Comparison of ENCODE assay signal across 2 cellular contexts in genomic region chr11:103703954-103704353, GRCh38.
TF ChIP-seq lines count a peak whose summit lies in the region.

No MANE protein-coding gene starts in this region.

TF ChIP-seq in HEK293, 187 proteins besides CTCF, POLR2A, EP300 and RAD21:
- TF ChIP-seq, protein P1, sequence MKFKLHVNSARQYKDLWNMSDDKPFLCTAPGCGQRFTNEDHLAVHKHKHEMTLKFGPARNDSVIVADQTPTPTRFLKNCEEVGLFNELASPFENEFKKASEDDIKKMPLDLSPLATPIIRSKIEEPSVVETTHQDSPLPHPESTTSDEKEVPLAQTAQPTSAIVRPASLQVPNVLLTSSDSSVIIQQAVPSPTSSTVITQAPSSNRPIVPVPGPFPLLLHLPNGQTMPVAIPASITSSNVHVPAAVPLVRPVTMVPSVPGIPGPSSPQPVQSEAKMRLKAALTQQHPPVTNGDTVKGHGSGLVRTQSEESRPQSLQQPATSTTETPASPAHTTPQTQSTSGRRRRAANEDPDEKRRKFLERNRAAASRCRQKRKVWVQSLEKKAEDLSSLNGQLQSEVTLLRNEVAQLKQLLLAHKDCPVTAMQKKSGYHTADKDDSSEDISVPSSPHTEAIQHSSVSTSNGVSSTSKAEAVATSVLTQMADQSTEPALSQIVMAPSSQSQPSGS (tag by site-specific recombination; IDR thresholded peaks at IDR 0.05; ENCODE audit: low read depth), result peak; percentile 59; the same call in 1 of the 2 replicates
- TF ChIP-seq ZBTB7A (tag by site-specific recombination; IDR thresholded peaks at IDR 0.05; ENCODE audit: low read depth), result no peak

TF ChIP-seq in IMR-90, 13 proteins besides CTCF, POLR2A, EP300 and RAD21 (continued from another document):
- TF ChIP-seq ELK1 (IDR thresholded peaks at IDR 0.05; ENCODE audit: borderline replicate concordance, low read depth, low read length), result no peak
- no peak for TF ChIP-seq BHLHE40 (IDR thresholded peaks at IDR 0.05; ENCODE audit: low read depth, low read length)
- no peak for TF ChIP-seq USF2 (IDR thresholded peaks at IDR 0.05; ENCODE audit: low read depth, low read length)
- no peak for TF ChIP-seq MXI1 (IDR thresholded peaks at IDR 0.05; ENCODE audit: borderline replicate concordance, low read depth, low read length)
- no peak for TF ChIP-seq MAZ (IDR thresholded peaks at IDR 0.05; ENCODE audit: borderline replicate concordance, low read depth, low read length)
- TF ChIP-seq SMC3 (IDR thresholded peaks at IDR 0.05; ENCODE audit: low read depth, low read length), result no peak
